In genomic region chr12:111135293-111135832, GRCh38 we compare ENCODE assay signal across 7 cellular contexts.
"Had no signal": no experiment of that assay in that cellular context is flagged by ENCODE, and none has a peak within 500 bp of the region (broad histone marks: within the 10 kb centered on the region; RNA-seq: fewer than 3 reads in every experiment).

No MANE protein-coding gene starts in this region.

- H3K27ac ChIP-seq: HL-60, KMS-11 had no signal

- DNase-seq: IMR-90, KBM-7, KG1 had no signal

- H3K9ac ChIP-seq: KMS-11 had no signal

- ATAC-seq: HepG2 had no signal

- FAIRE-seq: HepG2, HTR-8/SVneo had no signal

- H3K4me2 ChIP-seq: KMS-11 had no signal
